Comparison of ENCODE assay signal across 9 cellular contexts in the genomic region with DNA sequence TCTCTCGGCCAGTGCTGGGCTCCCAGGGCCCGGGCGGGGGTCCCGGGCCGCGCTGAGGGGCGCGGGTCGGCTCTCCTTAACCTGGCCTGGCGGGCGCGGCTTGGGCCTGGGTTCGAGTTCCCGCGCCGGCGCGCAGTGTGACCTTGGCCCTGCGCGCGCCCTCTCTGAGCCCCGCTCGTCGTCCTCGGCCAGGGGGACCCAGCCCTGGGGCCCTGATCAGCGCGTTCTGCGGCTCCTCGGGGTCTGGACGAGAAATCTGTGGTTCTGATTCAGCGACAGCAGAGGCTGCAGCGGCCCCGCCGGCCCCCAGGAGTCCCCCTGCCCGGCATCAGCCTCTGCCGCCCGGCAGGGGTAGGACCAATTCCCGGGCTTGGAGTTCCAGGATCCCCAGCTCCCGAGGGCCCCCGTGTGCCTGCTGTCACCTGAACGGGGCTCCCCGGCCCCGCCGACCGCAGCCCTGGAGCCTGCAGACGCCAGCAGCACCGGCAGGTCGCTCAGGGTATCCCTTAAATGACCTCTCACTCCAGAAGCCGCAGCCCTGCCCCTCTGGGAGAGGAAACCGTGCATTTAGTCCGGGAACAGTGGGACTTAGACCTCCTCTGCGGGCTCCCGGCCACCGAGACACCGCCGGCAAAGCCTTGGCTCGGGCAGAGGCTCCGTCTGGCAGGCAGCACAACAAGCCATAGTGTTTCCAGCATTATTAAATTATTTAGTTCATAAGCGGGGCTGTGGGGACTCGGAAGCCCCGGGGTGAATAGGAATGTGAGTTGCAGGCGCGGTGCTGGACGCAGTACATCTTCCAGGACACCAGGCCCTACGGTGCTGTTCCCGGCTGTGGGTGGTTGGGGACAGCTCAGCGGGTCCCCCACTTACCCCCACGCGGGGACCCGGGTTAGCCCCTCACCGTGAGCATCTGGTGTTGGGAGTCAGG. TPM values are rescaled to one million over a fixed set of nuclear protein-coding genes. Genes with fewer than 3 reads are reported as not detected.
DNase-seq lines count a peak whose midpoint lies in the region; ATAC-seq, FAIRE-seq and TF ChIP-seq lines count a peak whose summit lies in the region.
"Had no signal": no experiment of that assay in that cellular context is flagged by ENCODE, and none has a peak within 500 bp of the region (broad histone marks: within the 10 kb centered on the region; RNA-seq: fewer than 3 reads in every experiment).

No MANE protein-coding gene starts in this region.

- H3K27me3 ChIP-seq in bronchial epithelial cell (ENCODE audit: control insufficient read depth, insufficient read depth, low read length), result no peaks in the 10 kb centered on the region
- no peaks in the 10 kb centered on the region for H3K27me3 ChIP-seq in skeletal muscle satellite cell (ENCODE audit: control insufficient read depth, insufficient read depth, low read length)

- ATAC-seq in HG03045 (IDR thresholded peaks at IDR 0.05; ENCODE audit: unreplicated experiment), result peak; percentile 8

- H3K27ac ChIP-seq in SK-N-MC, result no peak overlapping the region
- H3K27ac ChIP-seq: epithelial cell of prostate had no signal

- H3K36me3 ChIP-seq in SK-N-MC (ENCODE audit: insufficient read depth, low read length) (no peaks in the 10 kb centered on the region), bronchial epithelial cell (ENCODE audit: control insufficient read depth, insufficient read depth, low read length) (no peaks in the 10 kb centered on the region), skeletal muscle satellite cell (ENCODE audit: insufficient read depth, low read length) (no peaks in the 10 kb centered on the region)

- peak; percentile 36 for DNase-seq in NCI-H146 (lab: John Stamatoyannopoulos, UW)
- DNase-seq in NCI-H146 treated with DMSO at 0.1 percent for 48 hours (lab: John Stamatoyannopoulos, UW; ENCODE audit: unreplicated experiment), result no peak
- DNase-seq in SK-N-MC (ENCODE audit: low read depth, low spot score), result no peak
- no peak for DNase-seq in bronchial epithelial cell (ENCODE audit: low read depth)
- DNase-seq in iPS-NIHi11 (ENCODE audit: low spot score), result peak; percentile 80
- no peak for DNase-seq in SIG-M5 (lab: John Stamatoyannopoulos, UW)

- H3K9ac ChIP-seq in SK-N-MC (ENCODE audit: insufficient read length) (peak overlapping the region; percentile 93), skeletal muscle satellite cell (ENCODE audit: low read depth, low read length) (peak overlapping the region; percentile 91)

- TF ChIP-seq CTCF in bronchial epithelial cell (IDR thresholded peaks at IDR 0.05; ENCODE audit: insufficient read depth, low read length, severe bottlenecking), result peak; percentile 13

- FAIRE-seq in bronchial epithelial cell (lab: Jason Lieb, UNC), result no peak

- peak overlapping the region; percentile 100 for H3K4me2 ChIP-seq in skeletal muscle satellite cell (ENCODE audit: low read length)

- H3K9me3 ChIP-seq in SK-N-MC (ENCODE audit: low read depth, low read length) (no peaks in the 10 kb centered on the region), skeletal muscle satellite cell (replicated peaks; ENCODE audit: low read length) (no peaks in the 10 kb centered on the region)

- peaks cover 24% of the 10 kb centered on the region for H3K4me1 ChIP-seq in skeletal muscle satellite cell (ENCODE audit: control insufficient read depth, insufficient read depth, low read length)

- H3K4me3 ChIP-seq in SK-N-MC (peak overlapping the region; percentile 91), bronchial epithelial cell (ENCODE audit: low read depth, low read length) (peak overlapping the region; percentile 54), skeletal muscle satellite cell (ENCODE audit: low read length) (peak overlapping the region; percentile 87)

RNA-seq across cellular contexts. Expression of a gene that starts 0.6 kb away (rescaled TPM):
- total RNA-seq in bronchial epithelial cell, result 0.51 and 0.79 TPM in 2 replicates
- total RNA-seq in skeletal muscle satellite cell (2012; rRNA removed), result 2.0 and 6.3 TPM in 2 replicates

RNA-seq across cellular contexts. Expression of a gene that starts 49.4 kb away (rescaled TPM):
- total RNA-seq in bronchial epithelial cell, result 195 and 262 TPM in 2 replicates
- total RNA-seq in skeletal muscle satellite cell (2012; rRNA removed), result 225 and 233 TPM in 2 replicates

Comparison
In these comparisons a context has a peak if more than half of its experiments do, and no peak if none do; other contexts are left out.
1. DNase-seq: peak in NCI-H146 (single experiment) and iPS-NIHi11 (single experiment); none in NCI-H146 treated with DMSO at 0.1 percent for 48 hours (single experiment), SK-N-MC (single experiment), bronchial epithelial cell (single experiment) and SIG-M5 (single experiment).
2. Peak in every context shown above with its lines, with median percentiles within 50 percentile points of each other: H3K4me3 ChIP-seq.